8 cellular contexts compared by ENCODE assay signal in the genomic region with DNA sequence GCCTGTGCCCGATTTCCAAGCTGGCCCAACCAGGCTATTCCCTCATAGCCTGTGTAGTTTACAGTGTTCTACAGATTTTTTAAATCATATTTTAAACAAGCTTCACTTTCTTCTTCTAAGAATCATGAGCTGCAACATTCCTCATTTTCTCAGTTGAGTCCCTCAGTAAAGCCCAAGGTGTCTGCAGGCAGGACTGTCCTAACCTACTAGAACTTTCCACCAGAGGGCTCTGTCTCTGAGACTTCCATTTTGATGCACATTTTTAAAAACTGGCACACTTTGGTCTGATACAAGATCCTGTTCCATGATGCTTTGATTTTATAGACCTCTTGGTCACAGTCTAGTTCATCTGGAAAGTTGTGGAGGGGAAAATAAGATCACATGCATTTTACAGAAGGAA. TPM values are rescaled to one million over a fixed set of nuclear protein-coding genes. Genes with fewer than 3 reads are reported as not detected.
A peak's percentile ranks its signal among the peaks of the same experiment; 100 is the strongest.
DNase-seq lines count a peak whose midpoint lies in the region; ATAC-seq and TF ChIP-seq lines count a peak whose summit lies in the region.

No MANE protein-coding gene starts in this region.

- H3K9me3 Mint-ChIP-seq in T-cell = no peaks in the 10 kb centered on the region

- DNase-seq in AG08396 (ENCODE audit: low spot score) = peak; percentile 15
- peak in 9 of 34 experiments; percentile 18 to 36 (median 26) for DNase-seq in T-cell
- DNase-seq in foreskin fibroblast = no peak
- DNase-seq in NCI-H510A treated with DMSO at 0.1 percent for 48 hours (lab: John Stamatoyannopoulos, UW) = no peak
- DNase-seq in right cardiac atrium = no peak
- no peak for DNase-seq in cortex of kidney (lab: John Stamatoyannopoulos, UW)

- no peak overlapping the region for H3K27ac ChIP-seq in right cardiac atrium (ENCODE audit: low read length)

- no peaks in the 10 kb centered on the region for H3K9me3 ChIP-seq in right cardiac atrium (ENCODE audit: control insufficient read depth, low read length)

- ATAC-seq in T-cell (replicated peaks in 1 of 4) (peak; percentile 31 to 51 (median 34)), HG03442 (IDR thresholded peaks at IDR 0.05; ENCODE audit: unreplicated experiment) (no peak), right cardiac atrium (no peak)

- POLR2A ChIA-PET in T-cell (lab: Charles Lee) = interaction anchor here in 1 of 2 donors (0.9 kb wide), 1 partner anchor 35 kb away, joined by 3 read pairs; the partner anchor contains the start of gene CD84

- peaks cover 48 to 79% (median 57%) of the 10 kb centered on the region in 3 donors for H3K4me1 Mint-ChIP-seq in T-cell

- peak overlapping the region; percentile 83 to 90 for H3K27ac Mint-ChIP-seq in T-cell

- H3K4me3 ChIP-seq in foreskin fibroblast (ENCODE audit: low read depth in 1 of 2, low read length in 2 of 2) = no peak overlapping the region
- no peak overlapping the region for H3K4me3 ChIP-seq in right cardiac atrium (ENCODE audit: low read length)

- CTCF ChIA-PET in T-cell (lab: Charles Lee) = interaction anchor here (0.6 to 2.6 kb wide), 13 partner anchors 10 to 585 kb away, joined by 3 to 15 read pairs (median 7); partner anchors contain the start of gene SLAMF6 (in 1 of the 2)

- WGBS in right cardiac atrium = 88% methylated on average over 1 of the region's 1 CpG

- H3K4me1 ChIP-seq in right cardiac atrium (ENCODE audit: control insufficient read depth, insufficient read depth, low read length) = no peaks in the 10 kb centered on the region

- H3K36me3 Mint-ChIP-seq in T-cell = peaks cover 31% of the 10 kb centered on the region

- intact Hi-C loops in right cardiac atrium (cut with DNase I) = no loop called here

- H3K27me3 Mint-ChIP-seq in T-cell = no peaks in the 10 kb centered on the region

- no peak overlapping the region for H3K4me3 Mint-ChIP-seq in T-cell

- peak; percentile 59; the same call in 1 of the 2 replicates for TF ChIP-seq CTCF in GM12874 (IDR thresholded peaks at IDR 0.05; ENCODE audit: insufficient read depth, low read depth, low read length)
- peak; percentile 12 for TF ChIP-seq CTCF in foreskin fibroblast (IDR thresholded peaks at IDR 0.05; ENCODE audit: low read depth, low read length)

- H3K27me3 ChIP-seq in right cardiac atrium (ENCODE audit: control insufficient read depth, insufficient read depth) = no peaks in the 10 kb centered on the region

RNA-seq across cellular contexts. Expression of gene SLAMF6, which starts 21.6 kb away (rescaled TPM):
- 10 to 100 TPM; 39.9 to 53.0 (median 47.3) TPM for total RNA-seq in T-cell
- under 1 TPM; 0.34 to 0.66 (median 0.52) TPM for total RNA-seq in right cardiac atrium
- 0.34 TPM for polyA plus RNA-seq in right cardiac atrium

RNA-seq across cellular contexts. Expression of gene CD84, which starts 34.6 kb away (rescaled TPM):
- total RNA-seq in T-cell (10 to 100 TPM; 47.5 to 97.4 (median 51.8) TPM), right cardiac atrium (1 to 10 TPM; 4.2 to 5.7 (median 5.3) TPM)
- polyA plus RNA-seq in right cardiac atrium = 0.61 TPM

Comparison
In these comparisons a context has a peak if more than half of its experiments do, and no peak if none do; other contexts are left out.
1. ATAC-seq: peak in T-cell (4 of 4); none in HG03442 (single experiment) and right cardiac atrium (0 of 2).
2. RNA of gene SLAMF6, which starts 21.6 kb away (total RNA-seq): 39.9 to 53.0 TPM in T-cell; 0.34 to 0.66 TPM in right cardiac atrium; every median in the first group is over 10 times any median in the second.
3. RNA of gene CD84, which starts 34.6 kb away (total RNA-seq): 47.5 to 97.4 TPM in T-cell; 4.2 to 5.7 TPM in right cardiac atrium; every median in the first group is over 4 times any median in the second.